Comparison of ENCODE assay signal across 26 cellular contexts in the genomic region with DNA sequence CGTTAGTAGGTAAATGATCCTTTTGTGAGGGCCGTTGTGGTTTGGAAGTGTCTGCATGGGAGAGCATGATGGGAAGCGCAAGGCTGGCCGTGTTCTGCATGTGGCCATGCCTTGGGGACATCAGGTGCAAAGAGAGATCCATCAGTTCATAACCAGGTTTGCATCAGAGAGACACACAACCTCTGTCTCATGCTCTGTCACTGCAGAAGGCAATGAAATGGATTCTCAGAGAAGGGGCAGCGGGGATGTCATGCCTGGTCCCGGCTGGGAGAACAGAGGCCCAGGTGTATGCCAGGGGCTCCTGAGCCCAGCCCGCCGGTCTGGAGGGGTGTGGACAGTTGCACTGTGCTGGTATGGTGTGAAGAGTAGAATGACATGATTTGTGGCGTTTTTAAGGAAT.
"Had no signal": no experiment of that assay in that cellular context is flagged by ENCODE, and none has a peak within 500 bp of the region (broad histone marks: within the 10 kb centered on the region; RNA-seq: fewer than 3 reads in every experiment).

No MANE protein-coding gene starts in this region.

- H3K27me3 ChIP-seq: dorsolateral prefrontal cortex, esophagus squamous epithelium, heart right ventricle, sigmoid colon, stomach, thyroid gland had no signal

- H3K27ac ChIP-seq: dorsolateral prefrontal cortex, esophagus squamous epithelium, heart right ventricle, lower lobe of right lung, neutrophil, parathyroid adenoma, sigmoid colon, stomach, thyroid gland had no signal

- H3K27me3 Mint-ChIP-seq: naive thymus-derived CD8-positive, alpha-beta T cell; progenitor cell of endocrine pancreas had no signal

- H3K4me1 ChIP-seq: heart right ventricle, lower lobe of right lung, parathyroid adenoma, thyroid gland had no signal

- H3K9me3 Mint-ChIP-seq: immature natural killer cell; stimulated activated effector memory CD8-positive, alpha-beta T cell treated with anti-CD3 and anti-CD28 coated beads, Interleukin-12 subunit alpha, Interleukin-12 subunit beta, amount 100 ng/mL, for 72 hours had no signal

- H3K36me3 Mint-ChIP-seq: stimulated activated effector memory CD8-positive, alpha-beta T cell treated with anti-CD3 and anti-CD28 coated beads, Interleukin-12 subunit alpha, Interleukin-12 subunit beta, amount 100 ng/mL, for 72 hours had no signal

- H3K4me3 ChIP-seq: dorsolateral prefrontal cortex, esophagus squamous epithelium, heart right ventricle, lower lobe of right lung, sigmoid colon, stomach, thyroid gland had no signal

- DNase-seq: dorsolateral prefrontal cortex; effector CD8-positive, alpha-beta T cell; erythroblast; esophagus squamous epithelium; foreskin melanocyte; glutamatergic neuron; heart right ventricle; hippocampal formation; immature natural killer cell; islet precursor cell; kidney glomerular epithelial cell; left colon; left ventricle myocardium superior; lower lobe of right lung; naive thymus-derived CD8-positive, alpha-beta T cell; sigmoid colon; stimulated activated CD4-positive, alpha-beta T cell treated with anti-CD3 and anti-CD28 coated beads, Interleukin-2, amount 100 ng/mL, for 24 hours; stimulated activated CD4-positive, alpha-beta T cell treated with anti-CD3 and anti-CD28 coated beads, Interleukin-4, amount 100 ng/mL, for 24 hours; stimulated activated naive CD4-positive, alpha-beta T cell treated with Interleukin-2 at 50 U/mL for 16 hours; stomach; thyroid gland; trophoblast cell had no signal

- H3K4me3 Mint-ChIP-seq: immature natural killer cell; naive thymus-derived CD8-positive, alpha-beta T cell; stimulated activated effector memory CD8-positive, alpha-beta T cell treated with anti-CD3 and anti-CD28 coated beads, Interleukin-12 subunit alpha, Interleukin-12 subunit beta, amount 100 ng/mL, for 72 hours had no signal

- H2AFZ ChIP-seq: parathyroid adenoma had no signal

- H3K79me2 ChIP-seq: parathyroid adenoma had no signal

- H3K9ac ChIP-seq: parathyroid adenoma had no signal

- H3K9me3 ChIP-seq: esophagus squamous epithelium, lower lobe of right lung, neutrophil, sigmoid colon, stomach, thyroid gland had no signal

- ATAC-seq: heart right ventricle; left colon; left ventricle myocardium superior; lower lobe of right lung; naive thymus-derived CD8-positive, alpha-beta T cell; stimulated activated effector memory CD8-positive, alpha-beta T cell treated with anti-CD3 and anti-CD28 coated beads, Interleukin-12 subunit alpha, Interleukin-12 subunit beta, amount 100 ng/mL, for 72 hours had no signal

- H3K4me1 Mint-ChIP-seq: immature natural killer cell; stimulated activated effector memory CD8-positive, alpha-beta T cell treated with anti-CD3 and anti-CD28 coated beads, Interleukin-12 subunit alpha, Interleukin-12 subunit beta, amount 100 ng/mL, for 72 hours had no signal

- H3K36me3 ChIP-seq: neutrophil had no signal

- H3K27ac Mint-ChIP-seq: stimulated activated effector memory CD8-positive, alpha-beta T cell treated with anti-CD3 and anti-CD28 coated beads, Interleukin-12 subunit alpha, Interleukin-12 subunit beta, amount 100 ng/mL, for 72 hours had no signal
